ENCODE assay signal across 17 cellular contexts in genomic region chr16:82049484-82049883, GRCh38. TPM values are rescaled to one million over a fixed set of nuclear protein-coding genes. Genes with fewer than 3 reads are reported as not detected.
DNase-seq lines count a peak whose midpoint lies in the region; ATAC-seq and TF ChIP-seq lines count a peak whose summit lies in the region.
"Had no signal": no experiment of that assay in that cellular context is flagged by ENCODE, and none has a peak within 500 bp of the region (broad histone marks: within the 10 kb centered on the region; RNA-seq: fewer than 3 reads in every experiment).

No MANE protein-coding gene starts in this region.

- TF ChIP-seq CTCF in body of pancreas (IDR thresholded peaks at IDR 0.05) = no peak
- no peak for TF ChIP-seq CTCF in neural progenitor cell (IDR thresholded peaks at IDR 0.05)
- TF ChIP-seq CTCF in stomach (IDR thresholded peaks at IDR 0.05) = no peak
- no peak for TF ChIP-seq CTCF in transverse colon (IDR thresholded peaks at IDR 0.05)

- H3K4me1 Mint-ChIP-seq in neural progenitor cell = peaks cover 28% of the 10 kb centered on the region
- H3K4me1 Mint-ChIP-seq: CD4-positive, CD25-positive, alpha-beta regulatory T cell; CD8-positive, alpha-beta memory T cell had no signal

- 18 to 23% methylated on average over 1 of the region's 1 CpG for WGBS in body of pancreas, 2 donors
- WGBS in stomach, 5 donors = 24 to 53% (median 37%) methylated on average over 1 of the region's 1 CpG
- 61 to 63% methylated on average over 1 of the region's 1 CpG for WGBS in transverse colon (ENCODE audit: low coverage in 1 of 2), 2 donors

- H3K36me3 Mint-ChIP-seq in neural progenitor cell = peaks cover 2% of the 10 kb centered on the region
- H3K36me3 Mint-ChIP-seq: CD4-positive, CD25-positive, alpha-beta regulatory T cell; CD8-positive, alpha-beta memory T cell had no signal

- TF ChIP-seq POLR2A in body of pancreas (IDR thresholded peaks at IDR 0.05) (no peak), stomach (IDR thresholded peaks at IDR 0.05) (no peak), transverse colon (IDR thresholded peaks at IDR 0.05) (no peak)

- H3F3A ChIP-seq in neural progenitor cell (ENCODE audit: low read depth) = peaks cover 20% of the 10 kb centered on the region

- H3K36me3 ChIP-seq in body of pancreas (replicated peaks in 1 of 2; ENCODE audit: insufficient read depth in 1 of 2, low read depth in 2 of 2) (no peaks in the 10 kb centered on the region), neural progenitor cell (no peaks in the 10 kb centered on the region), stomach (no peaks in the 10 kb centered on the region), transverse colon (no peaks in the 10 kb centered on the region)
- H3K36me3 ChIP-seq: BE2C had no signal

- ATAC-seq in body of pancreas (no peak), HG03196 (IDR thresholded peaks at IDR 0.05; ENCODE audit: unreplicated experiment) (no peak)

- H3K9me3 ChIP-seq in body of pancreas (no peaks in the 10 kb centered on the region), neural progenitor cell (ENCODE audit: low read depth) (no peaks in the 10 kb centered on the region), stomach (no peaks in the 10 kb centered on the region), transverse colon (no peaks in the 10 kb centered on the region)
- H3K9me3 ChIP-seq: BE2C had no signal

- DNase-seq in ELF-1 (ENCODE audit: low read depth, low spot score) = peak; percentile 57
- no peak for DNase-seq in body of pancreas
- DNase-seq in neural progenitor cell (ENCODE audit: low spot score) = no peak
- DNase-seq in stomach = no peak
- no peak for DNase-seq in NCI-H345 treated with DMSO at 0.1 percent for 48 hours (lab: John Stamatoyannopoulos, UW; ENCODE audit: unreplicated experiment)
- DNase-seq in transverse colon = no peak
- DNase-seq: ACHN; BE2C; C1 segment of cervical spinal cord; CD4-positive, CD25-positive, alpha-beta regulatory T cell; CD8-positive, alpha-beta memory T cell; DMS153; DMS79; GF-D8; GOT3; H7 had no signal

- TF ChIP-seq EP300 in stomach (IDR thresholded peaks at IDR 0.05) = no peak
- TF ChIP-seq EP300 in transverse colon (IDR thresholded peaks at IDR 0.05; ENCODE audit: low read depth) = no peak

- no peak overlapping the region for H2AFZ ChIP-seq in neural progenitor cell (replicated peaks)

- no peaks in the 10 kb centered on the region for H3K9me3 Mint-ChIP-seq in neural progenitor cell
- H3K9me3 Mint-ChIP-seq: CD8-positive, alpha-beta memory T cell had no signal

- peaks cover 51% of the 10 kb centered on the region for H3K4me1 ChIP-seq in body of pancreas
- peaks cover 33% of the 10 kb centered on the region for H3K4me1 ChIP-seq in neural progenitor cell
- peaks cover 16 to 33% (median 28%) of the 10 kb centered on the region in 4 donors for H3K4me1 ChIP-seq in stomach
- peaks cover 2 to 71% (median 20%) of the 10 kb centered on the region in 4 donors for H3K4me1 ChIP-seq in transverse colon
- H3K4me1 ChIP-seq: BE2C had no signal

- no peak overlapping the region for H3K4me2 ChIP-seq in neural progenitor cell

- intact Hi-C loops in body of pancreas (cut with DNase I) (no loop called here), stomach (cut with DNase I; ENCODE audit: low total_unique reads) (no loop called here), transverse colon (cut with DNase I; ENCODE audit: low total_unique reads) (no loop called here)

- in situ Hi-C loops in transverse colon (cut with MboI; ENCODE audit: low pct_ligation_motif_present in 1 of 4, low pct_unique_long_range_greater_than_20kb in 1 of 4, low sequenced_read_pairs in 3 of 4) = loop anchor here in 1 of 4 donors (25.0 kb wide), 1 partner anchor 188 kb away; no protein-coding TSS in a partner anchor

- H3K27me3 ChIP-seq in body of pancreas (no peaks in the 10 kb centered on the region), neural progenitor cell (no peaks in the 10 kb centered on the region), stomach (no peaks in the 10 kb centered on the region), transverse colon (no peaks in the 10 kb centered on the region)
- H3K27me3 ChIP-seq: BE2C had no signal

- H3K27ac ChIP-seq in body of pancreas (peak overlapping the region; percentile 25 to 62 (median 39)), neural progenitor cell (no peak overlapping the region), stomach (peak overlapping the region in 4 of 5 donors; percentile 10 to 68 (median 54)), transverse colon (peak overlapping the region in 1 of 4 donors; percentile 69)

- H3K27ac Mint-ChIP-seq in neural progenitor cell = peak overlapping the region; percentile 34
- H3K27ac Mint-ChIP-seq: CD4-positive, CD25-positive, alpha-beta regulatory T cell; CD8-positive, alpha-beta memory T cell had no signal

- no peaks in the 10 kb centered on the region for H3K27me3 Mint-ChIP-seq in neural progenitor cell (ENCODE audit: insufficient read depth, low read depth)

- H3K4me3 ChIP-seq in body of pancreas (no peak overlapping the region), neural progenitor cell (no peak overlapping the region), stomach (no peak overlapping the region), transverse colon (no peak overlapping the region)

- H4K20me1 ChIP-seq in neural progenitor cell (ENCODE audit: low read depth) = no peaks in the 10 kb centered on the region

- no peak overlapping the region for H3K4me3 Mint-ChIP-seq in neural progenitor cell
- H3K4me3 Mint-ChIP-seq: CD4-positive, CD25-positive, alpha-beta regulatory T cell; CD8-positive, alpha-beta memory T cell had no signal

- H3K79me2 ChIP-seq in neural progenitor cell (ENCODE audit: low read depth) = no peaks in the 10 kb centered on the region

- H3K9ac ChIP-seq in neural progenitor cell = no peak overlapping the region

RNA-seq across cellular contexts. Expression of gene HSD17B2, which starts 14.4 kb away (rescaled TPM):
- total RNA-seq in body of pancreas (10 to 100 TPM; 12.2 to 24.1 TPM), neural progenitor cell (ENCODE audit: low replicate concordance) (not detected in 2 replicates), stomach (10 to 100 TPM in 3 of 5 donors, 1 to 10 TPM in 1, not detected in 1; 8.2 to 23.2 (median 17.4) TPM), transverse colon (100 to 1,000 TPM in 1 of 4 donors, 10 to 100 TPM in 2, 1 to 10 TPM in 1; 9.6 to 146 (median 82.3) TPM)
- polyA plus RNA-seq in stomach = 10 to 100 TPM in 2 of 3 donors, 1 to 10 TPM in 1; 6.6 to 25.7 (median 11.3) TPM
- total RNA-seq: CD4-positive, CD25-positive, alpha-beta regulatory T cell; CD8-positive, alpha-beta memory T cell; H7 had no signal

RNA-seq across cellular contexts. Expression of gene SDR42E1, which starts 38.2 kb away (rescaled TPM):
- total RNA-seq in body of pancreas (1 to 10 TPM; 2.6 to 3.4 TPM), neural progenitor cell (ENCODE audit: low replicate concordance) (0.12 and 0.37 TPM in 2 replicates), stomach (1 to 10 TPM in 3 of 5 donors, under 1 TPM in 1, not detected in 1; 0.58 to 7.9 (median 5.6) TPM), transverse colon (10 to 100 TPM in 1 of 4 donors, 1 to 10 TPM in 3; 3.4 to 12.2 (median 7.7) TPM)
- polyA plus RNA-seq in stomach = 1 to 10 TPM; 1.8 to 2.3 (median 1.8) TPM
